In the genomic region with DNA sequence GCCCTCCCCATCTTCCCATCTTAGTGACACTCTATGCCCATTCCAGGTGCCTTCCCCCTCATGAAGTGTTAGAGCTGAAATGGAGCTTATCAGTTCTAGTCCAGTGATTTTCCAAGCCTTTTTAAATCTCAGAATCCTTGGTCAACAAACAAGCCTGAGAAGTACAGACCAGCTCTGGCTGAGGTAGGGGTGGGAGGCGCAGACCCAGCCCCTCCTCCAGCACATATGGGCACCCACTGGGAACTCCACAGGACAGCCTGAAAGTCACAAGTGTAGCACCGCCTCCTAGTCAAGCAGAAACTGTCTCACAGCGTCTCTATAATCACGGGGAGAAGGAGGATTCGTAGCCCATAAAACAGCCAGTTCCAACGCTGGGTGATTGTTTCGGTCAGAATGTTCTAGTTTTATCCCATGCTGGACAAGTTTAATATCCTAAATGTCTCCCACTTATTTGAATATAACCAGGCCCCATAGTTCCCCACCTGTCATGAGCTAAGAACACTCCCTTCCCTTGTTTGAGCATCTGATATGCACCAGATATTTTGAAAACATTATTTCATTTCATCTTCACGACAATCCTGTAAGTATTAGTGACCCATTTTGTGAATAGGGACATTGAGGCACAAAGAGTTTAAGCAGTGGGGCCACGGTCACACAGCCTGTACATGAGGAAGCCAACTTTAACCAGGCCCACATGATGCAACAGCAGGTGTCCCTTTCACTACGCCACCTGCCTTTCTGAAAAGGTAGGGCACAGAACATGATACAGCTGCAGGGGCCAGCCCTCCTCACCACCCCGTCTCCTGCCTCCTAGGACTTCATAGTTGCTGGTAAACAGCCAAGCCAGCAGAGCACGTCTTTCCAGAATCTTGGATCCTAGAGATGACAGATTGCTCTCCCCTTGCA, we compare ENCODE assay signal across 8 cellular contexts. TPM values are rescaled to one million over a fixed set of nuclear protein-coding genes. Genes with fewer than 3 reads are reported as not detected.
DNase-seq lines count a peak whose midpoint lies in the region; ATAC-seq, FAIRE-seq and TF ChIP-seq lines count a peak whose summit lies in the region.

No MANE protein-coding gene starts in this region.

- TF ChIP-seq CTCF in GM12864 (IDR thresholded peaks at IDR 0.05; ENCODE audit: low read depth, low read length, missing control alignments) (peak; percentile 59), HepG2 (CRISPR knock-in tag; IDR thresholded peaks at IDR 0.05) (peak; percentile 57), omental fat pad (IDR thresholded peaks at IDR 0.05) (no peak)

- H3K27ac ChIP-seq in HepG2 (ENCODE audit: extremely low read length, insufficient read depth, low read length): no peak overlapping the region

- intact Hi-C loops in activated T-helper 2 cell treated with anti-CD3 and anti-CD28 coated beads, Interferon-gamma antibody, Interleukin-2, Interleukin-4, amounts not matched to agents 10 μg/mL and 5 μg/mL and 100 μg/mL, durations not matched to agents 14 hours and 24 hours and 36 hours (cut with micrococcal nuclease): loop anchor here (1.0 to 2.0 kb wide), 3 partner anchors 15 to 307 kb away; a partner anchor contains a TSS
- intact Hi-C loops in HepG2 (cut with micrococcal nuclease; ENCODE audit: unreplicated experiment): no loop called here

- no peaks in the 10 kb centered on the region for H3K27me3 Mint-ChIP-seq in activated T-helper 2 cell treated with anti-CD3 and anti-CD28 coated beads, Interferon-gamma antibody, Interleukin-2, Interleukin-4, amounts not matched to agents 10 μg/mL and 5 μg/mL and 100 μg/mL, durations not matched to agents 14 hours and 24 hours and 36 hours (ENCODE audit: low read depth)

- H3K4me3 ChIP-seq in GM12864 (ENCODE audit: low read depth, low read length): no peak overlapping the region
- no peak overlapping the region for H3K4me3 ChIP-seq in HepG2 (replicated peaks in 1 of 3; ENCODE audit: insufficient read depth in 1 of 3, low read depth in 2 of 3, low read length in 3 of 3)

- in situ Hi-C loops in HepG2 (cut with HindIII; ENCODE audit: extremely low pct_ligation_motif_present, low pct_unique_long_range_greater_than_20kb): no loop called here

- no peak overlapping the region for H3K4me3 Mint-ChIP-seq in activated T-helper 2 cell treated with anti-CD3 and anti-CD28 coated beads, Interferon-gamma antibody, Interleukin-2, Interleukin-4, amounts not matched to agents 10 μg/mL and 5 μg/mL and 100 μg/mL, durations not matched to agents 14 hours and 24 hours and 36 hours (ENCODE audit: low read depth)

- no peak overlapping the region for H3K9ac ChIP-seq in HepG2 (ENCODE audit: insufficient read depth, low read depth, low read length)

- no peaks in the 10 kb centered on the region for H3K79me2 ChIP-seq in HepG2 (ENCODE audit: insufficient read depth, low read length)

- TF ChIP-seq RAD21 in HepG2 (CRISPR knock-in tag; IDR thresholded peaks at IDR 0.05): no peak

- H3K36me3 Mint-ChIP-seq in activated T-helper 2 cell treated with anti-CD3 and anti-CD28 coated beads, Interferon-gamma antibody, Interleukin-2, Interleukin-4, amounts not matched to agents 10 μg/mL and 5 μg/mL and 100 μg/mL, durations not matched to agents 14 hours and 24 hours and 36 hours (ENCODE audit: low read depth): peaks cover 86% of the 10 kb centered on the region

- POLR2A ChIA-PET in HepG2 (lab: Yijun Ruan, JAX): no interaction called here

- CTCF ChIA-PET in HepG2 (lab: Yijun Ruan, JAX; ENCODE audit: low intra/inter-chr PET ratio, low total read pairs): no interaction called here

- TF ChIP-seq POLR2A in HepG2 (IDR thresholded peaks at IDR 0.05; ENCODE audit: insufficient read depth in 1 of 2, low read depth in 2 of 2, low read length in 2 of 2): no peak

- peaks cover 10 to 35% of the 10 kb centered on the region in 2 experiments for H3K36me3 ChIP-seq in HepG2 (replicated peaks in 1 of 2; ENCODE audit: control insufficient read depth in 1 of 2, insufficient read depth in 2 of 2, low read length in 2 of 2)

- peak overlapping the region; percentile 53 for H3K27ac Mint-ChIP-seq in activated T-helper 2 cell treated with anti-CD3 and anti-CD28 coated beads, Interferon-gamma antibody, Interleukin-2, Interleukin-4, amounts not matched to agents 10 μg/mL and 5 μg/mL and 100 μg/mL, durations not matched to agents 14 hours and 24 hours and 36 hours

- 94% methylated on average over 12 of the region's 12 CpGs for WGBS in HepG2 (ENCODE audit: low lambda C conversion rate)

- H3K27me3 ChIP-seq in HepG2 (ENCODE audit: control insufficient read depth in 1 of 2, insufficient read depth in 2 of 2, low read length in 2 of 2): no peaks in the 10 kb centered on the region

- peak; percentile 35 for DNase-seq in GM12864 (ENCODE audit: low read depth)
- DNase-seq in NCI-H1092 (lab: John Stamatoyannopoulos, UW): peak; percentile 50
- DNase-seq in activated T-helper 2 cell treated with anti-CD3 and anti-CD28 coated beads, Interferon-gamma antibody, Interleukin-2, Interleukin-4, amounts not matched to agents 10 μg/mL and 5 μg/mL and 100 μg/mL, durations not matched to agents 14 hours and 24 hours and 36 hours (ENCODE audit: low spot score): no peak
- DNase-seq in HepG2 (ENCODE audit: low spot score): peak; percentile 30
- no peak for DNase-seq in Kasumi-1 (lab: John Stamatoyannopoulos, UW)
- no peak for DNase-seq in omental fat pad (ENCODE audit: low spot score)

- no peaks in the 10 kb centered on the region for H3K9me3 Mint-ChIP-seq in activated T-helper 2 cell treated with anti-CD3 and anti-CD28 coated beads, Interferon-gamma antibody, Interleukin-2, Interleukin-4, amounts not matched to agents 10 μg/mL and 5 μg/mL and 100 μg/mL, durations not matched to agents 14 hours and 24 hours and 36 hours

- no peak overlapping the region for H3K4me2 ChIP-seq in HepG2 (ENCODE audit: low read depth, low read length)

- TF ChIP-seq EP300 in HepG2 (IDR thresholded peaks at IDR 0.05; ENCODE audit: low read depth in 2 of 2, low read length in 2 of 2): no peak
- no peak for TF ChIP-seq EP300 in HepG2 (CRISPR knock-in tag; IDR thresholded peaks at IDR 0.05; ENCODE audit: borderline replicate concordance)

- BruUV-seq in HepG2 (replicated peaks; lab: Mats Ljungman, UMichigan): no TSS peak

- H2AFZ ChIP-seq in HepG2 (ENCODE audit: low read length): no peak overlapping the region

- no peaks in the 10 kb centered on the region for H4K20me1 ChIP-seq in HepG2 (ENCODE audit: insufficient read depth, low read length)

- no peak for FAIRE-seq in HepG2 (lab: Jason Lieb, UNC)

- no peaks in the 10 kb centered on the region for H3K4me1 ChIP-seq in HepG2 (ENCODE audit: insufficient read depth, low read length)

- peaks cover 70% of the 10 kb centered on the region for H3K4me1 Mint-ChIP-seq in activated T-helper 2 cell treated with anti-CD3 and anti-CD28 coated beads, Interferon-gamma antibody, Interleukin-2, Interleukin-4, amounts not matched to agents 10 μg/mL and 5 μg/mL and 100 μg/mL, durations not matched to agents 14 hours and 24 hours and 36 hours (ENCODE audit: low read depth)

- H3K9me3 ChIP-seq in HepG2 (ENCODE audit: low read length): no peaks in the 10 kb centered on the region

- peak; percentile 81 for ATAC-seq in GM21515 (IDR thresholded peaks at IDR 0.05; ENCODE audit: unreplicated experiment)
- ATAC-seq in HepG2: peak; percentile 84
- no peak for ATAC-seq in HG02759 (IDR thresholded peaks at IDR 0.05; ENCODE audit: unreplicated experiment)
- no peak for ATAC-seq in omental fat pad (ENCODE audit: low FRiP score)

TF ChIP-seq in HepG2, 621 proteins besides CTCF, POLR2A, EP300 and RAD21 (continues in another document):
- peak; percentile 52; the same call in 1 of the 2 replicates for TF ChIP-seq ZFX (CRISPR knock-in tag; IDR thresholded peaks at IDR 0.05; ENCODE audit: low read depth)
- 0 out of 2 replicates have a peak, but pooled peaks have one; percentile 60 for TF ChIP-seq ZNF691 (CRISPR knock-in tag; IDR thresholded peaks at IDR 0.05; ENCODE audit: borderline replicate concordance, low read depth)
- peak; percentile 96 for TF ChIP-seq CEBPG (CRISPR knock-in tag; IDR thresholded peaks at IDR 0.05)
- no peak for TF ChIP-seq SUZ12 (IDR thresholded peaks at IDR 0.05; ENCODE audit: low read depth, low read length)
- peak; percentile 73; the same call in 1 of the 2 replicates for TF ChIP-seq CEBPB (IDR thresholded peaks at IDR 0.05; ENCODE audit: borderline replicate concordance, low read depth, low read length)

RNA-seq across cellular contexts. Expression of gene TRAF3IP2, which starts 40.1 kb away (rescaled TPM):
- total RNA-seq in activated T-helper 2 cell treated with anti-CD3 and anti-CD28 coated beads, Interferon-gamma antibody, Interleukin-2, Interleukin-4, amounts not matched to agents 10 μg/mL and 5 μg/mL and 100 μg/mL, durations not matched to agents 14 hours and 24 hours and 36 hours: 20.9 and 22.5 TPM in 2 replicates
- 7.2 and 8.1 TPM in 2 replicates for total RNA-seq in HepG2 (2016; rRNA removed; fragmentation: Illumina TruSeq; extraction: Trizol)
- total RNA-seq in HepG2 (2016; cell fraction: cytosol; rRNA removed; fragmentation: Illumina TruSeq; extraction: Trizol; ENCODE audit: low read depth): 3.0 and 3.4 TPM in 2 replicates
- total RNA-seq in HepG2 (2016; cell fraction: insoluble cytoplasmic fraction; rRNA removed; fragmentation: Illumina TruSeq; extraction: Trizol): 6.7 and 7.7 TPM in 2 replicates
- 8.2 and 8.7 TPM in 2 replicates for total RNA-seq in HepG2 (2016; cell fraction: membrane; rRNA removed; fragmentation: Illumina TruSeq; extraction: Trizol)
- 4.9 and 7.7 TPM in 2 replicates for total RNA-seq in HepG2 (2016; cell fraction: nucleus; rRNA removed; fragmentation: Illumina TruSeq; extraction: Trizol)
- 6.7 and 9.0 TPM in 2 replicates for polyA plus RNA-seq in HepG2 (2011; rRNA removed)
- polyA plus RNA-seq in HepG2 (2011; cell fraction: cytosol; rRNA removed): 6.2 and 8.5 TPM in 2 replicates
- polyA plus RNA-seq in HepG2 (2011; cell fraction: nucleus; rRNA removed): 3.9 and 4.2 TPM in 2 replicates
- 7.5 and 14.6 TPM in 2 replicates for polyA plus RNA-seq in HepG2 (2012)
- 2.9 and 3.1 TPM in 2 replicates for polyA plus RNA-seq in HepG2 (2016; cell fraction: cytosol; fragmentation: Illumina TruSeq; extraction: Trizol; ENCODE audit: low read depth)
- 7.0 and 10.0 TPM in 2 replicates for polyA plus RNA-seq in HepG2 (2016; cell fraction: insoluble cytoplasmic fraction; fragmentation: Illumina TruSeq; extraction: Trizol; ENCODE audit: low read depth)
- 5.9 and 7.5 TPM in 2 replicates for polyA plus RNA-seq in HepG2 (2016; cell fraction: membrane; fragmentation: Illumina TruSeq; extraction: Trizol; ENCODE audit: low read depth)
- 4.2 and 6.1 TPM in 2 replicates for polyA plus RNA-seq in HepG2 (2016; cell fraction: nucleus; fragmentation: Illumina TruSeq; extraction: Trizol; ENCODE audit: insufficient read depth, low read depth)
- polyA minus RNA-seq in HepG2 (2011; rRNA and poly(A)+ RNA removed; ENCODE audit: low replicate concordance): 22.7 and 33.3 TPM in 2 replicates
- 5.7 and 6.9 TPM in 2 replicates for polyA minus RNA-seq in HepG2 (2011; cell fraction: cytosol; rRNA and poly(A)+ RNA removed)
- polyA minus RNA-seq in HepG2 (2011; cell fraction: nucleus; rRNA and poly(A)+ RNA removed): 5.8 TPM in 2 replicates
- total RNA-seq in omental fat pad: 10 to 100 TPM; 29.3 to 52.2 (median 42.2) TPM

Comparison
In these comparisons a context has a peak if more than half of its experiments do, and no peak if none do; other contexts are left out.
1. DNase-seq: peak in GM12864 (single experiment), NCI-H1092 (single experiment) and HepG2 (single experiment); none in activated T-helper 2 cell treated with anti-CD3 and anti-CD28 coated beads, Interferon-gamma antibody, Interleukin-2, Interleukin-4, amounts not matched to agents 10 μg/mL and 5 μg/mL and 100 μg/mL, durations not matched to agents 14 hours and 24 hours and 36 hours (single experiment), Kasumi-1 (0 of 2) and omental fat pad (single experiment).
2. CTCF ChIP-seq: peak in GM12864 (single experiment) and HepG2 (single experiment); none in omental fat pad (0 of 3).
3. ATAC-seq: peak in GM21515 (single experiment) and HepG2 (single experiment); none in HG02759 (single experiment) and omental fat pad (single experiment).